17 cellular contexts compared by ENCODE assay signal in genomic region chr14:76277586-76278130, GRCh38.
A peak's percentile ranks its signal among the peaks of the same experiment; 100 is the strongest.
DNase-seq lines count a peak whose midpoint lies in the region; ATAC-seq, FAIRE-seq and TF ChIP-seq lines count a peak whose summit lies in the region.
"Had no signal": no experiment of that assay in that cellular context is flagged by ENCODE, and none has a peak within 500 bp of the region (broad histone marks: within the 10 kb centered on the region; RNA-seq: fewer than 3 reads in every experiment).

No MANE protein-coding gene starts in this region.

- H3K9me3 Mint-ChIP-seq in endodermal cell = no peaks in the 10 kb centered on the region
- H3K9me3 Mint-ChIP-seq in type B pancreatic cell = no peaks in the 10 kb centered on the region

- peak; percentile 23 for FAIRE-seq in HTR-8/SVneo (lab: Jason Lieb, UNC)
- FAIRE-seq: GM19239, H54 had no signal

- no peaks in the 10 kb centered on the region for H3K9me3 ChIP-seq in endodermal cell (ENCODE audit: control insufficient read depth, low read length)
- H3K9me3 ChIP-seq: Caco-2 had no signal

- 89 to 100% methylated on average over 3 to 14 of the region's 14 CpGs for WGBS in endodermal cell (ENCODE audit: insufficient coverage in 1 of 2, insufficient read length in 1 of 2), 2 experiments

- no peaks in the 10 kb centered on the region for H3K4me1 ChIP-seq in endodermal cell (ENCODE audit: control insufficient read depth, insufficient read depth, low read length)
- H3K4me1 ChIP-seq: Caco-2 had no signal

- no peaks in the 10 kb centered on the region for H3K27me3 ChIP-seq in endodermal cell (ENCODE audit: control insufficient read depth, insufficient read depth, low read length, poor library complexity, severe bottlenecking)

- no peak overlapping the region for H3K4me3 ChIP-seq in endodermal cell (ENCODE audit: low read length)

- H3K36me3 Mint-ChIP-seq in endodermal cell (ENCODE audit: low read depth) = no peaks in the 10 kb centered on the region
- no peaks in the 10 kb centered on the region for H3K36me3 Mint-ChIP-seq in type B pancreatic cell
- H3K36me3 Mint-ChIP-seq: CD14-positive monocyte, IgD-negative memory B cell had no signal

- peaks cover 13% of the 10 kb centered on the region for H3K27me3 Mint-ChIP-seq in endodermal cell (ENCODE audit: insufficient read depth)
- peaks cover 27% of the 10 kb centered on the region for H3K27me3 Mint-ChIP-seq in type B pancreatic cell

- DNase-seq in activated CD8-positive, alpha-beta memory T cell treated with anti-CD3 and anti-CD28 coated beads for 24 hours = peak; percentile 1
- no peak for DNase-seq in activated CD8-positive, alpha-beta memory T cell treated with anti-CD3 and anti-CD28 coated beads, Interleukin-2, amount 50 U/mL, for 48 hours
- no peak for DNase-seq in HTR-8/SVneo (ENCODE audit: insufficient read length, low spot score)
- DNase-seq in endodermal cell = peak; percentile 38
- peak; percentile 47 for DNase-seq in type B pancreatic cell (ENCODE audit: extremely low spot score, unreplicated experiment)
- DNase-seq in NCI-H146 treated with DMSO at 0.1 percent for 48 hours (lab: John Stamatoyannopoulos, UW; ENCODE audit: unreplicated experiment) = no peak
- DNase-seq in NCI-H510A treated with DMSO at 0.1 percent for 48 hours (lab: John Stamatoyannopoulos, UW) = no peak
- DNase-seq: Caco-2; CD8-positive, alpha-beta memory T cell; DND-41; GDM1 had no signal

- H3K36me3 ChIP-seq in endodermal cell (ENCODE audit: control insufficient read depth, insufficient read depth, low read length) = no peaks in the 10 kb centered on the region

- H3K27ac Mint-ChIP-seq in endodermal cell (no peak overlapping the region), type B pancreatic cell (no peak overlapping the region)
- H3K27ac Mint-ChIP-seq: CD14-positive monocyte; CD8-positive, alpha-beta memory T cell; IgD-negative memory B cell had no signal

- H3K4me1 Mint-ChIP-seq in endodermal cell = no peaks in the 10 kb centered on the region
- H3K4me1 Mint-ChIP-seq in type B pancreatic cell (ENCODE audit: unreplicated experiment) = no peaks in the 10 kb centered on the region
- H3K4me1 Mint-ChIP-seq: CD14-positive monocyte; CD8-positive, alpha-beta memory T cell; IgD-negative memory B cell had no signal

- TF ChIP-seq CTCF in endodermal cell (conservative IDR thresholded peaks at IDR 0.05) = no peak
- TF ChIP-seq CTCF in type B pancreatic cell (conservative IDR thresholded peaks at IDR 0.05) = no peak

- ATAC-seq in HG03460 (IDR thresholded peaks at IDR 0.05; ENCODE audit: unreplicated experiment) = no peak

- no peak overlapping the region for H3K4me3 Mint-ChIP-seq in endodermal cell
- H3K4me3 Mint-ChIP-seq in type B pancreatic cell = no peak overlapping the region
- H3K4me3 Mint-ChIP-seq: CD8-positive, alpha-beta memory T cell; IgD-negative memory B cell had no signal

- no peak overlapping the region for H3K9ac ChIP-seq in endodermal cell (ENCODE audit: extremely low read depth, low read length, poor library complexity, severe bottlenecking)

- no peak overlapping the region for H3K27ac ChIP-seq in endodermal cell (ENCODE audit: low read depth, low read length)
- H3K27ac ChIP-seq: 22Rv1 had no signal

Comparison
In these comparisons a context has a peak if more than half of its experiments do, and no peak if none do; other contexts are left out.
1. DNase-seq: peak in activated CD8-positive, alpha-beta memory T cell treated with anti-CD3 and anti-CD28 coated beads for 24 hours (single experiment), endodermal cell (single experiment) and type B pancreatic cell (single experiment); none in activated CD8-positive, alpha-beta memory T cell treated with anti-CD3 and anti-CD28 coated beads, Interleukin-2, amount 50 U/mL, for 48 hours (single experiment), HTR-8/SVneo (single experiment), NCI-H146 treated with DMSO at 0.1 percent for 48 hours (single experiment) and NCI-H510A treated with DMSO at 0.1 percent for 48 hours (single experiment).